Comparison of ENCODE assay signal across 8 cellular contexts in genomic region chr17:74987418-74987908, GRCh38. TPM values are rescaled to one million over a fixed set of nuclear protein-coding genes. Genes with fewer than 3 reads are reported as not detected.
DNase-seq lines count a peak whose midpoint lies in the region; ATAC-seq, FAIRE-seq and TF ChIP-seq lines count a peak whose summit lies in the region.

Gene CDR2L, plus strand, starts transcription at chr17:74987632. Its CDS starts 412 bp downstream, at chr17:74988044.

- under 1% methylated on average over 50 of the region's 51 CpGs for WGBS in right cardiac atrium

- peak; percentile 89 for ATAC-seq in HG02884 (IDR thresholded peaks at IDR 0.05; ENCODE audit: unreplicated experiment)
- peak; percentile 91 to 94 for ATAC-seq in right cardiac atrium

- H3K4me3 ChIP-seq in GM12875 (ENCODE audit: low read depth, low read length) (peak within 1 kb of the TSS; percentile 33), ascending aorta (peak within 1 kb of the TSS; percentile 82 to 95), right cardiac atrium (ENCODE audit: low read length) (peak within 1 kb of the TSS; percentile 85)

- FAIRE-seq in urothelium cell line (lab: Jason Lieb, UNC): peak; percentile 84

- H3K4me1 ChIP-seq in ascending aorta (peaks cover 3 to 9% of the 10 kb centered on the region in 2 donors), right cardiac atrium (ENCODE audit: control insufficient read depth, insufficient read depth, low read length) (peaks cover 12% of the 10 kb centered on the region)

- no peaks in the 10 kb centered on the region for H3K9me3 ChIP-seq in ascending aorta
- H3K9me3 ChIP-seq in right cardiac atrium (ENCODE audit: control insufficient read depth, low read length): no peaks in the 10 kb centered on the region

- TF ChIP-seq CTCF in GM12875 (IDR thresholded peaks at IDR 0.05; ENCODE audit: borderline replicate concordance, insufficient read depth, low read depth, low read length) (no peak), ascending aorta (IDR thresholded peaks at IDR 0.05) (no peak)

- H3K36me3 ChIP-seq in ascending aorta: no peaks in the 10 kb centered on the region

- intact Hi-C loops in ascending aorta (cut with DNase I) (loop anchor here (1.0 to 10.0 kb wide), 2 partner anchors 59 to 543 kb away; partner anchors contain the start of gene ATP5PD), right cardiac atrium (cut with DNase I) (loop anchor here in 1 of 4 donors (10.0 kb wide), 1 partner anchor 47 kb away; no protein-coding TSS in a partner anchor)

- DNase-seq in NCI-H187 (lab: John Stamatoyannopoulos, UW) (peak; percentile 71 to 86), T-helper 22 cell (ENCODE audit: low read depth) (peak; percentile 83), ascending aorta (ENCODE audit: low spot score in 2 of 2) (peak; percentile 90 to 99), right cardiac atrium (peak; percentile 98 to 100 (median 99)), pulmonary artery endothelial cell (ENCODE audit: low read depth, low spot score) (peak; percentile 76), urothelium cell line (ENCODE audit: low spot score) (peak; percentile 99)

- H3K27ac ChIP-seq in ascending aorta (peak within 1 kb of the TSS; percentile 98 to 99), right cardiac atrium (ENCODE audit: low read length) (peak within 1 kb of the TSS; percentile 93)

- H3K27me3 ChIP-seq in ascending aorta: no peaks in the 10 kb centered on the region
- no peaks in the 10 kb centered on the region for H3K27me3 ChIP-seq in right cardiac atrium (ENCODE audit: control insufficient read depth, insufficient read depth)

RNA-seq across cellular contexts. Expression of gene CDR2L, which starts in this region (rescaled TPM):
- total RNA-seq in ascending aorta (54.7 TPM), right cardiac atrium (10 to 100 TPM; 11.0 to 17.5 (median 14.2) TPM), pulmonary artery endothelial cell (13.4 and 15.7 TPM in 2 replicates)
- polyA plus RNA-seq in right cardiac atrium: 13.8 TPM

Comparison
In these comparisons a context has a peak if more than half of its experiments do, and no peak if none do; other contexts are left out.
1. Peak in every context shown above with its lines: DNase-seq, ATAC-seq, H3K4me3 ChIP-seq and H3K27ac ChIP-seq.
2. H3K4me3 ChIP-seq: peak in every context shown above with its lines; median percentile 88 in ascending aorta; 85 in right cardiac atrium; 33 in GM12875.